Comparison of ENCODE assay signal across 12 cellular contexts in genomic region chr1:172117800-172118199, GRCh38.
DNase-seq lines count a peak whose midpoint lies in the region; ATAC-seq, FAIRE-seq and TF ChIP-seq lines count a peak whose summit lies in the region.
"Had no signal": no experiment of that assay in that cellular context is flagged by ENCODE, and none has a peak within 500 bp of the region (broad histone marks: within the 10 kb centered on the region; RNA-seq: fewer than 3 reads in every experiment).

No MANE protein-coding gene starts in this region.

- no peak for TF ChIP-seq POLR2A in GM12891 (IDR thresholded peaks at IDR 0.05; ENCODE audit: low read depth, low read length)

- no peak for TF ChIP-seq CTCF in omental fat pad (IDR thresholded peaks at IDR 0.05)

- no peak for DNase-seq in GM12891 (ENCODE audit: insufficient read length, low spot score)
- peak; percentile 66 for DNase-seq in M059J (ENCODE audit: low read depth)
- DNase-seq in KG1 (lab: John Stamatoyannopoulos, UW) = no peak
- DNase-seq in GDM1 (lab: John Stamatoyannopoulos, UW) = no peak
- no peak for DNase-seq in NCI-H526 treated with DMSO at 0.1 percent for 48 hours (lab: John Stamatoyannopoulos, UW)
- DNase-seq in omental fat pad (ENCODE audit: low spot score) = no peak
- DNase-seq: effector CD8-positive, alpha-beta T cell; hippocampal formation; NCI-H774; SW 1271 had no signal

- peak; percentile 68 for FAIRE-seq in GM12891 (lab: Jason Lieb, UNC)

- ATAC-seq in GM19468 (IDR thresholded peaks at IDR 0.05; ENCODE audit: extremely low read depth, unreplicated experiment) (peak; percentile 70), esophagus mucosa (peak; percentile 37), omental fat pad (ENCODE audit: low FRiP score) (no peak)

TF ChIP-seq in GM12891, 5 proteins besides CTCF, POLR2A, EP300 and RAD21:
- no peak for TF ChIP-seq POU2F2 (IDR thresholded peaks at IDR 0.05; ENCODE audit: low read depth, low read length)
- TF ChIP-seq PAX5 (IDR thresholded peaks at IDR 0.05; ENCODE audit: insufficient read depth, low read length, severe bottlenecking) = no peak
- TF ChIP-seq SPI1 (IDR thresholded peaks at IDR 0.05; ENCODE audit: low read depth, low read length) = no peak
- no peak for TF ChIP-seq POLR2AphosphoS5 (IDR thresholded peaks at IDR 0.05; ENCODE audit: low read depth, low read length)
- TF ChIP-seq TAF1 (IDR thresholded peaks at IDR 0.05; ENCODE audit: low read depth, low read length) = no peak
